Comparison of ENCODE assay signal across 1 cellular context in the genomic region with DNA sequence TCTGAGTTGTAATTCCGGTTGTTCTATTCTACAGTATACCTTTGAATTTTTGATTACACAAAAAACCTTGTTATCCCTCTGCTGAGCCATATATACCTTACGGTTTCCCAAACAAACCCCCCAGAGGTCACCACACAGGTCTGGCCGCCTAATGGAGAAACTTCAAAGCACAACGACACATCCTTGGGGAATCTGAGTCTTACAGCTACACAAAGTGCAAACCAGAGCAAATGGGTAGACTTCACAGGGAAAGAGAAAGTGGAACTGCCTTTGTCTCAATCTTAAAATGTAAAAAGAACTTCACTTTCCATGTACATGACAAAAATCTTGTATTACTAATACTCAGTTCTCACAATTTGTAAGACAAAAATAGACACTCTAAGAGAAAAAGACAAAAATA.
TF ChIP-seq lines count a peak whose summit lies in the region.

No MANE protein-coding gene starts in this region.

TF ChIP-seq in GM12878, 131 proteins besides CTCF, POLR2A, EP300 and RAD21 (continued from another document):
- peak; percentile 27; the same call in 1 of the 2 replicates for TF ChIP-seq TCF7 (IDR thresholded peaks at IDR 0.05; ENCODE audit: borderline replicate concordance)
- TF ChIP-seq CHD4 (IDR thresholded peaks at IDR 0.05): no peak
- TF ChIP-seq MYB (IDR thresholded peaks at IDR 0.05; ENCODE audit: borderline replicate concordance, low read depth, low read length): no peak
- no peak for TF ChIP-seq HDAC2 (IDR thresholded peaks at IDR 0.05)
- TF ChIP-seq MEF2B (IDR thresholded peaks at IDR 0.05; ENCODE audit: partially characterized antibody, poor library complexity, severe bottlenecking): peak; percentile 37
- peak; percentile 88 for TF ChIP-seq MEF2A (IDR thresholded peaks at IDR 0.05; ENCODE audit: insufficient read depth, low read depth, low read length)
